ENCODE assay signal across 8 cellular contexts in the genomic region with DNA sequence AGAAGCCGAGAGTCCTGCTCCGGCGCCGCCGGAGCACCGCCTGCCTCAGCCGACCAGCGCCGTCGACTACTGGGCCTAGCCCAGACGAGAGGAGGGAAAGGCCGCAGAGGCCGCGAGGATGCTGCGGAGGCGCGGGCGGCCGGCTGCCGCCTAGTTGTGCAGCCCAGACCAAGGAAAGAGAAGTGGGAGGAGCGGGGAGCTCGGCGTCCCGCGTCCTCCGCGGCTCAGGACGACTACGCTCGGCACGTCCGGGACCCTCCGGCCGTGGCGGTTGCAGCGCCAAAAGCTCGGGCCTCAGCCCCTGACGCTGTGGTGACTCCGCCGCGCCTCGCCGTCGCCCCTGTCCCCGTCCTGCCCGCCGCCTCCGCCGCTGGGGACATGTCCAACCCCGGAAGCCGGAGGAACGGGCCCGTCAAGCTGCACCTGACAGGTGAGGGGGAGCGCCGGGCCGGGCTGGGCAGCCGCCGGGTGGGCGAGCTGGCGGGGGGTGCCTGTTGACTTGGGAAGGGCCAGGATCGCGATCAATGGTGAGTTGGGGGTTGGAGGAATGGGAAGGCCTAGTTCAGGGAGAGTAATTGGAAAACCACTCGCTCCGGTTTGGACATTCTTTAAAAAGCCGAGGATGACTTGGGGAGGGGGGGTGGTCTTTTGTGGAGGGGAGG. TPM values are rescaled to one million over a fixed set of nuclear protein-coding genes. Genes with fewer than 3 reads are reported as not detected.
DNase-seq lines count a peak whose midpoint lies in the region; ATAC-seq lines count a peak whose summit lies in the region.

No MANE protein-coding gene starts in this region.

- H3K9me3 Mint-ChIP-seq in activated T-helper 2 cell treated with anti-CD3 and anti-CD28 coated beads, Interferon-gamma antibody, Interleukin-2, Interleukin-4, amounts not matched to agents 10 μg/mL and 5 μg/mL and 100 μg/mL, durations not matched to agents 14 hours and 24 hours and 36 hours, result no peaks in the 10 kb centered on the region
- peaks cover 0 to 3% (median 0%) of the 10 kb centered on the region in 7 donors for H3K9me3 Mint-ChIP-seq in naive B cell
- no peaks in the 10 kb centered on the region for H3K9me3 Mint-ChIP-seq in stimulated activated effector memory CD8-positive, alpha-beta T cell treated with anti-CD3 and anti-CD28 coated beads, Interleukin-12 subunit alpha, Interleukin-12 subunit beta, amount 100 ng/mL, for 72 hours

- H3K4me2 ChIP-seq in BLaER1 treated with 17β-estradiol and CSF1 and Interleukin-3, amounts not matched to agents 10 nM and 100 nM, result peak overlapping the region in 9 of 11 experiments; percentile 2 to 53 (median 19); a peak in 11 of 22 replicates

- H3K4me1 Mint-ChIP-seq in activated T-helper 2 cell treated with anti-CD3 and anti-CD28 coated beads, Interferon-gamma antibody, Interleukin-2, Interleukin-4, amounts not matched to agents 10 μg/mL and 5 μg/mL and 100 μg/mL, durations not matched to agents 14 hours and 24 hours and 36 hours (ENCODE audit: low read depth), result peaks cover 13% of the 10 kb centered on the region
- H3K4me1 Mint-ChIP-seq in naive B cell, result peaks cover 24 to 36% (median 29%) of the 10 kb centered on the region in 3 donors
- H3K4me1 Mint-ChIP-seq in stimulated activated effector memory CD8-positive, alpha-beta T cell treated with anti-CD3 and anti-CD28 coated beads, Interleukin-12 subunit alpha, Interleukin-12 subunit beta, amount 100 ng/mL, for 72 hours, result peaks cover 33% of the 10 kb centered on the region

- peaks cover 21 to 39% (median 32%) of the 10 kb centered on the region in 11 experiments for H3K27me3 ChIP-seq in BLaER1 treated with 17β-estradiol and CSF1 and Interleukin-3, amounts not matched to agents 10 nM and 100 nM

- H4K20me1 ChIP-seq in BLaER1 treated with 17β-estradiol and CSF1 and Interleukin-3, amounts not matched to agents 10 nM and 100 nM, result peaks cover 0 to 48% (median 8%) of the 10 kb centered on the region in 11 experiments; a peak in 11 of 22 replicates

- peak; percentile 65 for DNase-seq in NCI-H774 (lab: John Stamatoyannopoulos, UW)
- peak; percentile 29 for DNase-seq in activated T-helper 2 cell treated with anti-CD3 and anti-CD28 coated beads, Interferon-gamma antibody, Interleukin-2, Interleukin-4, amounts not matched to agents 10 μg/mL and 5 μg/mL and 100 μg/mL, durations not matched to agents 14 hours and 24 hours and 36 hours (ENCODE audit: low spot score)
- peak; percentile 61 for DNase-seq in fibroblast of peridontal ligament (ENCODE audit: extremely low read depth)
- peak; percentile 54 for DNase-seq in naive B cell
- peak; percentile 51 to 84 for DNase-seq in stimulated activated effector memory CD8-positive, alpha-beta T cell treated with anti-CD3 and anti-CD28 coated beads, Interleukin-12 subunit alpha, Interleukin-12 subunit beta, amount 100 ng/mL, for 72 hours (ENCODE audit: low spot score in 2 of 2)

- H3K36me3 ChIP-seq in BLaER1 treated with 17β-estradiol and CSF1 and Interleukin-3, amounts not matched to agents 10 nM and 100 nM, result peaks cover 24 to 70% (median 42%) of the 10 kb centered on the region in 11 experiments

- intact Hi-C loops in activated T-helper 2 cell treated with anti-CD3 and anti-CD28 coated beads, Interferon-gamma antibody, Interleukin-2, Interleukin-4, amounts not matched to agents 10 μg/mL and 5 μg/mL and 100 μg/mL, durations not matched to agents 14 hours and 24 hours and 36 hours (cut with micrococcal nuclease), result loop anchor here (5.0 kb wide), 2 partner anchors 101 to 364 kb away; a partner anchor contains a TSS

- peaks cover 0 to 18% (median 0%) of the 10 kb centered on the region in 10 experiments; a peak in 4 of 20 replicates for H3K4me1 ChIP-seq in BLaER1 treated with 17β-estradiol and CSF1 and Interleukin-3, amounts not matched to agents 10 nM and 100 nM

- ATAC-seq in GM21515 (IDR thresholded peaks at IDR 0.05; ENCODE audit: unreplicated experiment), result peak; percentile 58
- peak; percentile 75 to 86 for ATAC-seq in naive B cell (ENCODE audit: low read depth in 2 of 2)
- peak; percentile 90 for ATAC-seq in stimulated activated effector memory CD8-positive, alpha-beta T cell treated with anti-CD3 and anti-CD28 coated beads, Interleukin-12 subunit alpha, Interleukin-12 subunit beta, amount 100 ng/mL, for 72 hours
- ATAC-seq in GM18868 (IDR thresholded peaks at IDR 0.05; ENCODE audit: unreplicated experiment), result no peak

- H3K9me3 ChIP-seq in BLaER1 treated with 17β-estradiol and CSF1 and Interleukin-3, amounts not matched to agents 10 nM and 100 nM (replicated peaks in 1 of 11), result peaks cover 0 to 21% (median 12%) of the 10 kb centered on the region in 11 experiments; a peak in 18 of 22 replicates

- H3K4me3 ChIP-seq in BLaER1 treated with 17β-estradiol and CSF1 and Interleukin-3, amounts not matched to agents 10 nM and 100 nM, result peak overlapping the region in 4 of 10 experiments; percentile 8 to 51 (median 34); a peak in 7 of 20 replicates

- no peaks in the 10 kb centered on the region for H3K36me3 Mint-ChIP-seq in activated T-helper 2 cell treated with anti-CD3 and anti-CD28 coated beads, Interferon-gamma antibody, Interleukin-2, Interleukin-4, amounts not matched to agents 10 μg/mL and 5 μg/mL and 100 μg/mL, durations not matched to agents 14 hours and 24 hours and 36 hours (ENCODE audit: low read depth)
- peaks cover 0 to 16% of the 10 kb centered on the region in 2 donors for H3K36me3 Mint-ChIP-seq in naive B cell
- no peaks in the 10 kb centered on the region for H3K36me3 Mint-ChIP-seq in stimulated activated effector memory CD8-positive, alpha-beta T cell treated with anti-CD3 and anti-CD28 coated beads, Interleukin-12 subunit alpha, Interleukin-12 subunit beta, amount 100 ng/mL, for 72 hours

- peak overlapping the region; percentile 79 for H3K4me3 Mint-ChIP-seq in activated T-helper 2 cell treated with anti-CD3 and anti-CD28 coated beads, Interferon-gamma antibody, Interleukin-2, Interleukin-4, amounts not matched to agents 10 μg/mL and 5 μg/mL and 100 μg/mL, durations not matched to agents 14 hours and 24 hours and 36 hours (ENCODE audit: low read depth)
- H3K4me3 Mint-ChIP-seq in naive B cell, result peak overlapping the region; percentile 93 to 97 (median 94)
- peak overlapping the region; percentile 82 for H3K4me3 Mint-ChIP-seq in stimulated activated effector memory CD8-positive, alpha-beta T cell treated with anti-CD3 and anti-CD28 coated beads, Interleukin-12 subunit alpha, Interleukin-12 subunit beta, amount 100 ng/mL, for 72 hours

- H3K9ac ChIP-seq in BLaER1 treated with 17β-estradiol and CSF1 and Interleukin-3, amounts not matched to agents 10 nM and 100 nM, result peak overlapping the region in 1 of 11 experiments; percentile 19; a peak in 1 of 22 replicates

- peaks cover 22% of the 10 kb centered on the region for H3K27me3 Mint-ChIP-seq in activated T-helper 2 cell treated with anti-CD3 and anti-CD28 coated beads, Interferon-gamma antibody, Interleukin-2, Interleukin-4, amounts not matched to agents 10 μg/mL and 5 μg/mL and 100 μg/mL, durations not matched to agents 14 hours and 24 hours and 36 hours (ENCODE audit: low read depth)
- no peaks in the 10 kb centered on the region for H3K27me3 Mint-ChIP-seq in naive B cell

- peak overlapping the region; percentile 46 for H3K27ac Mint-ChIP-seq in activated T-helper 2 cell treated with anti-CD3 and anti-CD28 coated beads, Interferon-gamma antibody, Interleukin-2, Interleukin-4, amounts not matched to agents 10 μg/mL and 5 μg/mL and 100 μg/mL, durations not matched to agents 14 hours and 24 hours and 36 hours
- H3K27ac Mint-ChIP-seq in naive B cell, result peak overlapping the region; percentile 75 to 97 (median 92)
- peak overlapping the region; percentile 94 for H3K27ac Mint-ChIP-seq in stimulated activated effector memory CD8-positive, alpha-beta T cell treated with anti-CD3 and anti-CD28 coated beads, Interleukin-12 subunit alpha, Interleukin-12 subunit beta, amount 100 ng/mL, for 72 hours

- no peak overlapping the region for H3K27ac ChIP-seq in BLaER1 treated with 17β-estradiol and CSF1 and Interleukin-3, amounts not matched to agents 10 nM and 100 nM

RNA-seq across cellular contexts. Expression of a gene that starts 37.7 kb away (rescaled TPM):
- total RNA-seq in activated T-helper 2 cell treated with anti-CD3 and anti-CD28 coated beads, Interferon-gamma antibody, Interleukin-2, Interleukin-4, amounts not matched to agents 10 μg/mL and 5 μg/mL and 100 μg/mL, durations not matched to agents 14 hours and 24 hours and 36 hours, result 9.2 and 10.5 TPM in 2 replicates
- polyA plus RNA-seq in naive B cell (ENCODE audit: low read depth in 6 of 6), result 10 to 100 TPM; 34.0 to 50.2 (median 43.1) TPM
